In genomic region chr9:81787747-81788632, GRCh38 we compare ENCODE assay signal across 10 cellular contexts.
A peak's percentile ranks its signal among the peaks of the same experiment; 100 is the strongest.
DNase-seq lines count a peak whose midpoint lies in the region; ATAC-seq and TF ChIP-seq lines count a peak whose summit lies in the region.
"Had no signal": no experiment of that assay in that cellular context is flagged by ENCODE, and none has a peak within 500 bp of the region (broad histone marks: within the 10 kb centered on the region; RNA-seq: fewer than 3 reads in every experiment).

No MANE protein-coding gene starts in this region.

- TF ChIP-seq POLR2A in adrenal gland (IDR thresholded peaks at IDR 0.05): peak in 1 of 2 donors; percentile 13

- no peak overlapping the region for H2AFZ ChIP-seq in Karpas-422 (ENCODE audit: low read length)

- H3K27ac ChIP-seq in adrenal gland: peak overlapping the region in 3 of 5 donors; percentile 28 to 65 (median 65)
- H3K27ac ChIP-seq in Karpas-422 (ENCODE audit: low read length): no peak overlapping the region

- H3K4me3 ChIP-seq in adrenal gland (no peak overlapping the region), Karpas-422 (ENCODE audit: low read length) (no peak overlapping the region)

- peak in 1 of 6 experiments; percentile 12 for TF ChIP-seq CTCF in adrenal gland (IDR thresholded peaks at IDR 0.05)

- H3K4me3 Mint-ChIP-seq in activated T-cell treated with anti-CD3 and anti-CD28 coated beads, Interleukin-2, amount 50 U/mL, for 24 hours: no peak overlapping the region

- WGBS in adrenal gland, 4 donors: 52 to 76% (median 64%) methylated on average over 4 of the region's 4 CpGs

- intact Hi-C loops in adrenal gland (cut with DNase I) (no loop called here), left cardiac atrium (cut with DNase I) (no loop called here)

- H3K9me3 Mint-ChIP-seq in activated T-cell treated with anti-CD3 and anti-CD28 coated beads, Interleukin-2, amount 50 U/mL, for 24 hours: no peaks in the 10 kb centered on the region

- no peaks in the 10 kb centered on the region for H3K36me3 Mint-ChIP-seq in activated T-cell treated with anti-CD3 and anti-CD28 coated beads, Interleukin-2, amount 50 U/mL, for 24 hours (ENCODE audit: low read depth)

- H3K27ac Mint-ChIP-seq in activated T-cell treated with anti-CD3 and anti-CD28 coated beads, Interleukin-2, amount 50 U/mL, for 24 hours: no peak overlapping the region

- H3K36me3 ChIP-seq in adrenal gland (replicated peaks in 1 of 2) (no peaks in the 10 kb centered on the region), Karpas-422 (ENCODE audit: insufficient read depth, low read length) (no peaks in the 10 kb centered on the region)

- DNase-seq in HK-2 (ENCODE audit: unreplicated experiment) (peak; percentile 67), adrenal gland (peak; percentile 58 to 91 (median 83)), left cardiac atrium (peak; percentile 56), smooth muscle cell of the brain vasculature (ENCODE audit: low read depth, low spot score) (peak; percentile 26), NCI-H345 treated with DMSO at 0.1 percent for 48 hours (lab: John Stamatoyannopoulos, UW; ENCODE audit: unreplicated experiment) (no peak), Karpas-422 (no peak), NCI-H2227 (lab: John Stamatoyannopoulos, UW; ENCODE audit: unreplicated experiment) (no peak)
- DNase-seq in activated T-cell treated with anti-CD3 and anti-CD28 coated beads, Interleukin-2, amount 50 U/mL, for 24 hours: no peak
- DNase-seq: activated CD4-positive, alpha-beta T cell treated with anti-CD3 and anti-CD28 coated beads, Interleukin-2, amount 50 U/mL, for 48 hours; KBM-7 had no signal

- ATAC-seq in left cardiac atrium: peak; percentile 50 to 88

- H3K9me3 ChIP-seq in adrenal gland (replicated peaks in 1 of 3) (no peaks in the 10 kb centered on the region), Karpas-422 (ENCODE audit: low read length) (no peaks in the 10 kb centered on the region; the same call in 1 of the 2 replicates)

- H3K9ac ChIP-seq in Karpas-422 (ENCODE audit: low read length): no peak overlapping the region

- H3K4me2 ChIP-seq in Karpas-422 (ENCODE audit: low read depth, low read length, poor library complexity, severe bottlenecking): no peak overlapping the region

- no peaks in the 10 kb centered on the region for H3K27me3 Mint-ChIP-seq in activated T-cell treated with anti-CD3 and anti-CD28 coated beads, Interleukin-2, amount 50 U/mL, for 24 hours

- no peaks in the 10 kb centered on the region for H4K20me1 ChIP-seq in Karpas-422 (ENCODE audit: insufficient read depth, low read depth, low read length)

- H3K4me1 Mint-ChIP-seq in activated T-cell treated with anti-CD3 and anti-CD28 coated beads, Interleukin-2, amount 50 U/mL, for 24 hours (ENCODE audit: low read depth): no peaks in the 10 kb centered on the region

- no peaks in the 10 kb centered on the region for H3K9me2 ChIP-seq in Karpas-422 (replicated peaks; ENCODE audit: insufficient read depth, low read length)

- peaks cover 9 to 12% of the 10 kb centered on the region in 2 donors for H3K4me1 ChIP-seq in adrenal gland (replicated peaks in 1 of 2)
- no peaks in the 10 kb centered on the region for H3K4me1 ChIP-seq in Karpas-422 (ENCODE audit: low read length)

- no peaks in the 10 kb centered on the region for H3K27me3 ChIP-seq in adrenal gland
- H3K27me3 ChIP-seq in Karpas-422 (ENCODE audit: low read length): no peaks in the 10 kb centered on the region

- no peaks in the 10 kb centered on the region for H3K79me2 ChIP-seq in Karpas-422 (ENCODE audit: low read length)

Comparison
In these comparisons a context has a peak if more than half of its experiments do, and no peak if none do; other contexts are left out.
1. DNase-seq: peak in HK-2 (single experiment), adrenal gland (7 of 7), left cardiac atrium (single experiment) and smooth muscle cell of the brain vasculature (single experiment); none in NCI-H345 treated with DMSO at 0.1 percent for 48 hours (single experiment), Karpas-422 (single experiment), activated T-cell treated with anti-CD3 and anti-CD28 coated beads, Interleukin-2, amount 50 U/mL, for 24 hours (single experiment) and NCI-H2227 (single experiment).